1 cellular context compared by ENCODE assay signal in the genomic region with DNA sequence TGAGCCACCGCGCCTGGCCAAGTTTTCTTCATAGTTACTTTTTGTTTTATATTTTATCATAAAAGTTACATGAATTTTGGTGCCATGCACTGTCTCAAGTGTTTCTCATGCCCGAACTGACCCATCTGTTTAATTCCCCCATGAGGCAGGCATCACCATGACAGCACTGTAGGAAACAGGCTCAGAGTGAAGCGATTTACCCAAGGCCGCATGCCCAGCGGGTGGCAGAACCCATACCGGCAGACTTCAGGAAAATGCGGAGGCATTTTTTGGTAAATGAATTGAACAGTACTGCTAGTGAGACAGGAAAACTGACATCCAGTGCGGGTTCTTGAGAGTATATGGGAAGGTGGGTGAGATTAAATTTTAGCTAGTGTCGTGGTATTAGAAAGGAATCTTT.
TF ChIP-seq lines count a peak whose summit lies in the region.

No MANE protein-coding gene starts in this region.

TF ChIP-seq in GM23338, 12 proteins besides CTCF, POLR2A, EP300 and RAD21 (continued from another document):
- TF ChIP-seq ZNF462 (CRISPR knock-in tag; IDR thresholded peaks at IDR 0.05) (no peak), ETS1 (IDR thresholded peaks at IDR 0.05) (no peak), ZNF331 (CRISPR knock-in tag; IDR thresholded peaks at IDR 0.05; ENCODE audit: low read depth) (no peak), STAT1 (IDR thresholded peaks at IDR 0.05; ENCODE audit: unreplicated experiment) (no peak), POLR2AphosphoS5 (IDR thresholded peaks at IDR 0.05; ENCODE audit: low read depth) (no peak), CREB1 (CRISPR knock-in tag; IDR thresholded peaks at IDR 0.05; ENCODE audit: low read depth) (no peak), JUNB (IDR thresholded peaks at IDR 0.05; ENCODE audit: unreplicated experiment) (no peak)
- TF ChIP-seq, protein P1, sequence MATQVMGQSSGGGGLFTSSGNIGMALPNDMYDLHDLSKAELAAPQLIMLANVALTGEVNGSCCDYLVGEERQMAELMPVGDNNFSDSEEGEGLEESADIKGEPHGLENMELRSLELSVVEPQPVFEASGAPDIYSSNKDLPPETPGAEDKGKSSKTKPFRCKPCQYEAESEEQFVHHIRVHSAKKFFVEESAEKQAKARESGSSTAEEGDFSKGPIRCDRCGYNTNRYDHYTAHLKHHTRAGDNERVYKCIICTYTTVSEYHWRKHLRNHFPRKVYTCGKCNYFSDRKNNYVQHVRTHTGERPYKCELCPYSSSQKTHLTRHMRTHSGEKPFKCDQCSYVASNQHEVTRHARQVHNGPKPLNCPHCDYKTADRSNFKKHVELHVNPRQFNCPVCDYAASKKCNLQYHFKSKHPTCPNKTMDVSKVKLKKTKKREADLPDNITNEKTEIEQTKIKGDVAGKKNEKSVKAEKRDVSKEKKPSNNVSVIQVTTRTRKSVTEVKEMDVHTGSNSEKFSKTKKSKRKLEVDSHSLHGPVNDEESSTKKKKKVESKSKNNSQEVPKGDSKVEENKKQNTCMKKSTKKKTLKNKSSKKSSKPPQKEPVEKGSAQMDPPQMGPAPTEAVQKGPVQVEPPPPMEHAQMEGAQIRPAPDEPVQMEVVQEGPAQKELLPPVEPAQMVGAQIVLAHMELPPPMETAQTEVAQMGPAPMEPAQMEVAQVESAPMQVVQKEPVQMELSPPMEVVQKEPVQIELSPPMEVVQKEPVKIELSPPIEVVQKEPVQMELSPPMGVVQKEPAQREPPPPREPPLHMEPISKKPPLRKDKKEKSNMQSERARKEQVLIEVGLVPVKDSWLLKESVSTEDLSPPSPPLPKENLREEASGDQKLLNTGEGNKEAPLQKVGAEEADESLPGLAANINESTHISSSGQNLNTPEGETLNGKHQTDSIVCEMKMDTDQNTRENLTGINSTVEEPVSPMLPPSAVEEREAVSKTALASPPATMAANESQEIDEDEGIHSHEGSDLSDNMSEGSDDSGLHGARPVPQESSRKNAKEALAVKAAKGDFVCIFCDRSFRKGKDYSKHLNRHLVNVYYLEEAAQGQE (IDR thresholded peaks at IDR 0.05; ENCODE audit: unreplicated experiment), result no peak
